9 cellular contexts compared by ENCODE assay signal in the genomic region with DNA sequence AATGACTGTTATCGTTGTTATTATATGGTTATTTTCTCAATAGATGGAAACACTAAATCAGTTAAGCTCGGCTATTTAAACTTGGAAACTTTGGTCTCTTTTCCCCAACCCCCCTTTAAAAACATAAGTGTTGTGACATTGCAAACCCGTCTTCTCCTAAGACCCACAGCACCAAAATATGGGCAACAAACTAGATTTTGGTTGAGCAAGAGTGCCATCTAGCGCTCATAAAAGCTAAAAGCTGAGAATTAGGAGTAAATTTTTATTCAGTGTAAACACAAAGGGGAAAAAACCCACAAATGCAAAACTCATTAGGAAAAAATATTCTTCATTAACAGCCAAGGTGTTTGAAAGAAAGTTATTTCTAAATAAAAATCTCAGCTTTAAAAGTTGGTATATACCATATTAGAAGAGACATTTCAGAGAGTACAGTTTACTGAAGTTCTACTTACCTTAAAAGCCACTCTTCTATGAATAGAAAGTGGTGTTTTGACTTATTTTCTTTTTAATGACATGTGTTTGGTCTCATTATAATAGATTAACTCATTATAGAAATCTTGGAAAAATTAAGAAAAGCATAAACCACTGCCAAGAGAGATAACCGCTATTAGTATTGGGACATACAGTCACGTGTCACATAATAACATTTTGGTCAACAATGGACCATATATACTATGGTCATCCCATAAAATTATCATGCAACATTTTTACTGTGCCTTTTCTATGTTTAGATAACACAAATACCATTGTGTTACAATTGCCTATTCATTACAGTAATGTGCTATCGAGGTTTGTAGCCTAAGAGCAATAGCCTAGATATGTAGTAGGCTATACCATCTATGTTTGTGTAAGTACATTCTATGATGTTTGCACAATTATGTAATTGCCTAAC. TPM values are rescaled to one million over a fixed set of nuclear protein-coding genes. Genes with fewer than 3 reads are reported as not detected.
DNase-seq lines count a peak whose midpoint lies in the region; TF ChIP-seq lines count a peak whose summit lies in the region.
"Had no signal": no experiment of that assay in that cellular context is flagged by ENCODE, and none has a peak within 500 bp of the region (broad histone marks: within the 10 kb centered on the region; RNA-seq: fewer than 3 reads in every experiment).

No MANE protein-coding gene starts in this region.

- no peak overlapping the region for H3K27ac ChIP-seq in CD4-positive, alpha-beta memory T cell (ENCODE audit: low read depth, low read length)
- no peak overlapping the region for H3K27ac ChIP-seq in H9 (ENCODE audit: insufficient read length, low read depth, low read length)
- H3K27ac ChIP-seq in neural progenitor cell: no peak overlapping the region

- H3K36me3 Mint-ChIP-seq in CD4-positive, alpha-beta memory T cell: no peaks in the 10 kb centered on the region
- no peaks in the 10 kb centered on the region for H3K36me3 Mint-ChIP-seq in H9 (ENCODE audit: insufficient read depth in 1 of 3, low read depth in 3 of 3)
- H3K36me3 Mint-ChIP-seq in activated CD4-positive, alpha-beta memory T cell treated with anti-CD3 and anti-CD28 coated beads, Interleukin-2, amount 10 ng/mL, durations not matched to agents 7 days and 5 days (ENCODE audit: low read depth): no peaks in the 10 kb centered on the region
- no peaks in the 10 kb centered on the region for H3K36me3 Mint-ChIP-seq in neural progenitor cell
- H3K36me3 Mint-ChIP-seq: IgD-negative memory B cell had no signal

- H3K9me3 ChIP-seq in CD4-positive, alpha-beta memory T cell (ENCODE audit: control insufficient read depth in 1 of 2, low read length in 2 of 2): no peaks in the 10 kb centered on the region
- H3K9me3 ChIP-seq in H9 (ENCODE audit: control insufficient read depth, low read depth, low read length) (no peaks in the 10 kb centered on the region), neural progenitor cell (ENCODE audit: low read depth) (no peaks in the 10 kb centered on the region)

- no peak overlapping the region for H4K8ac ChIP-seq in H9 (replicated peaks; ENCODE audit: insufficient read length, low read depth, low read length)

- H2BK5ac ChIP-seq in H9 (ENCODE audit: insufficient read length, low read length): no peak overlapping the region

- H4K91ac ChIP-seq in H9 (ENCODE audit: insufficient read length, low read depth, low read length): no peak overlapping the region

- H3K27ac Mint-ChIP-seq in CD4-positive, alpha-beta memory T cell: peak overlapping the region in 4 of 7 donors; percentile 1 to 72 (median 34)
- H3K27ac Mint-ChIP-seq in H9 (no peak overlapping the region), neural progenitor cell (no peak overlapping the region)
- no peak overlapping the region for H3K27ac Mint-ChIP-seq in activated CD4-positive, alpha-beta memory T cell treated with anti-CD3 and anti-CD28 coated beads, Interleukin-2, amount 10 ng/mL, durations not matched to agents 7 days and 5 days
- H3K27ac Mint-ChIP-seq: IgD-negative memory B cell had no signal

- peak; percentile 67 to 74 (median 71) for DNase-seq in CD4-positive, alpha-beta memory T cell
- no peak for DNase-seq in H9
- DNase-seq in NCI-H526 treated with DMSO at 0.1 percent for 48 hours (lab: John Stamatoyannopoulos, UW): peak; percentile 60
- DNase-seq in activated CD4-positive, alpha-beta memory T cell treated with anti-CD3 and anti-CD28 coated beads, Interleukin-2, amount 10 ng/mL, durations not matched to agents 7 days and 5 days: peak; percentile 47
- DNase-seq in fibroblast of mammary gland (ENCODE audit: low read depth): peak; percentile 83
- DNase-seq in neural progenitor cell (ENCODE audit: low spot score): peak; percentile 83
- no peak for DNase-seq in islet precursor cell
- DNase-seq in GM19238 (ENCODE audit: insufficient read length, low spot score): no peak

- H3K9ac ChIP-seq in H9 (ENCODE audit: extremely low read depth, insufficient read length, low read length) (no peak overlapping the region), neural progenitor cell (no peak overlapping the region)

- no peak overlapping the region for H2BK15ac ChIP-seq in H9 (ENCODE audit: low read depth, low read length)

- no peak overlapping the region for H2BK20ac ChIP-seq in H9 (ENCODE audit: low read depth, low read length, poor library complexity, severe bottlenecking)

- no peak overlapping the region for H3K23ac ChIP-seq in H9 (ENCODE audit: insufficient read length, low read depth, low read length)

- H3K4me1 ChIP-seq in CD4-positive, alpha-beta memory T cell (ENCODE audit: insufficient read depth, low read length): peaks cover 34% of the 10 kb centered on the region
- H3K4me1 ChIP-seq in H9 (ENCODE audit: insufficient read depth, low read length): no peaks in the 10 kb centered on the region
- H3K4me1 ChIP-seq in neural progenitor cell: no peaks in the 10 kb centered on the region

- no peak overlapping the region for H3K14ac ChIP-seq in H9 (ENCODE audit: insufficient read depth, low read length)

- no peaks in the 10 kb centered on the region for H3K36me3 ChIP-seq in CD4-positive, alpha-beta memory T cell (ENCODE audit: insufficient read depth, low read length)
- no peaks in the 10 kb centered on the region for H3K36me3 ChIP-seq in neural progenitor cell

- peaks cover 3% of the 10 kb centered on the region for H3F3A ChIP-seq in neural progenitor cell (ENCODE audit: low read depth)

- no peak overlapping the region for H3T11ph ChIP-seq in H9 (ENCODE audit: low read length)

- H3K27me3 ChIP-seq in CD4-positive, alpha-beta memory T cell (ENCODE audit: insufficient read depth, low read length): no peaks in the 10 kb centered on the region
- H3K27me3 ChIP-seq in H9 (ENCODE audit: insufficient read depth, low read length) (no peaks in the 10 kb centered on the region), neural progenitor cell (no peaks in the 10 kb centered on the region)

- no peaks in the 10 kb centered on the region for H3K9me3 Mint-ChIP-seq in CD4-positive, alpha-beta memory T cell
- H3K9me3 Mint-ChIP-seq in H9 (no peaks in the 10 kb centered on the region), neural progenitor cell (no peaks in the 10 kb centered on the region)
- no peaks in the 10 kb centered on the region for H3K9me3 Mint-ChIP-seq in activated CD4-positive, alpha-beta memory T cell treated with anti-CD3 and anti-CD28 coated beads, Interleukin-2, amount 10 ng/mL, durations not matched to agents 7 days and 5 days
- H3K9me3 Mint-ChIP-seq: IgD-negative memory B cell had no signal

- H3K18ac ChIP-seq in H9 (ENCODE audit: insufficient read length, low read depth, low read length): no peak overlapping the region

- no peaks in the 10 kb centered on the region for H3K27me3 Mint-ChIP-seq in CD4-positive, alpha-beta memory T cell
- no peaks in the 10 kb centered on the region for H3K27me3 Mint-ChIP-seq in H9 (ENCODE audit: low read depth)
- no peaks in the 10 kb centered on the region for H3K27me3 Mint-ChIP-seq in activated CD4-positive, alpha-beta memory T cell treated with anti-CD3 and anti-CD28 coated beads, Interleukin-2, amount 10 ng/mL, durations not matched to agents 7 days and 5 days
- no peaks in the 10 kb centered on the region for H3K27me3 Mint-ChIP-seq in neural progenitor cell (ENCODE audit: insufficient read depth, low read depth)
- H3K27me3 Mint-ChIP-seq: IgD-negative memory B cell had no signal

- intact Hi-C loops in CD4-positive, alpha-beta memory T cell (cut with micrococcal nuclease): loop anchor here (1.0 to 10.0 kb wide), 8 partner anchors 64 to 531 kb away; no protein-coding TSS in a partner anchor

- H3K56ac ChIP-seq in H9 (ENCODE audit: insufficient read length, low read depth, low read length): no peak overlapping the region

- no peak overlapping the region for H2AK5ac ChIP-seq in H9 (ENCODE audit: insufficient read length, low read length)

- H2AFZ ChIP-seq in H9 (ENCODE audit: low read length): no peak overlapping the region
- H2AFZ ChIP-seq in neural progenitor cell (replicated peaks): no peak overlapping the region

- peak overlapping the region in 6 of 8 donors; percentile 20 to 71 (median 51) for H3K4me3 Mint-ChIP-seq in CD4-positive, alpha-beta memory T cell
- H3K4me3 Mint-ChIP-seq in H9 (no peak overlapping the region), neural progenitor cell (no peak overlapping the region)
- H3K4me3 Mint-ChIP-seq in activated CD4-positive, alpha-beta memory T cell treated with anti-CD3 and anti-CD28 coated beads, Interleukin-2, amount 10 ng/mL, durations not matched to agents 7 days and 5 days: no peak overlapping the region
- H3K4me3 Mint-ChIP-seq: IgD-negative memory B cell had no signal

- H3K4me2 ChIP-seq in H9 (ENCODE audit: insufficient read depth, insufficient read length, low read length): no peak overlapping the region
- H3K4me2 ChIP-seq in neural progenitor cell: no peak overlapping the region

- H4K5ac ChIP-seq in H9 (ENCODE audit: insufficient read length, low read depth, low read length): no peak overlapping the region

- H3K79me1 ChIP-seq in H9 (ENCODE audit: insufficient read depth, low read depth, low read length, poor library complexity, severe bottlenecking): no peaks in the 10 kb centered on the region

- POLR2A ChIA-PET in CD4-positive, alpha-beta memory T cell (lab: Charles Lee; ENCODE audit: partially characterized antibody): interaction anchor here (0.9 to 5.4 kb wide), 10 partner anchors 10 to 532 kb away, joined by 3 to 58 read pairs (median 16); a partner anchor contains a TSS
- POLR2A ChIA-PET in activated CD4-positive, alpha-beta memory T cell treated with anti-CD3 and anti-CD28 coated beads, Interleukin-2, amount 10 ng/mL, durations not matched to agents 7 days and 5 days (lab: Charles Lee): interaction anchor here (1.1 to 3.6 kb wide), 9 partner anchors 18 to 531 kb away, joined by 3 to 22 read pairs (median 5); a partner anchor contains a TSS

- TF ChIP-seq CTCF in H9 (conservative IDR thresholded peaks at IDR 0.05): peak; percentile 82
- peak; percentile 66 for TF ChIP-seq CTCF in fibroblast of mammary gland (conservative IDR thresholded peaks at IDR 0.05; ENCODE audit: control insufficient read depth, insufficient read depth, low read depth, low read length)
- peak; percentile 80 for TF ChIP-seq CTCF in neural progenitor cell (IDR thresholded peaks at IDR 0.05)

- no peak overlapping the region for H2BK120ac ChIP-seq in H9 (ENCODE audit: low read depth, low read length, poor library complexity, severe bottlenecking)

- WGBS in H9 (ENCODE audit: extremely low coverage, insufficient read length, low lambda C conversion rate): no CpG with 5 or more reads among the region's 7 CpGs

- CTCF ChIA-PET in CD4-positive, alpha-beta memory T cell (lab: Charles Lee; ENCODE audit: partially characterized antibody): interaction anchor here (0.7 to 9.0 kb wide), 45 partner anchors 10 to 554 kb away, joined by 3 to 219 read pairs (median 6); a partner anchor contains a TSS
- CTCF ChIA-PET in activated CD4-positive, alpha-beta memory T cell treated with anti-CD3 and anti-CD28 coated beads, Interleukin-2, amount 10 ng/mL, durations not matched to agents 7 days and 5 days (lab: Charles Lee): interaction anchor here (0.7 to 5.0 kb wide), 36 partner anchors 11 to 898 kb away, joined by 3 to 70 read pairs (median 4); a partner anchor contains a TSS

- no peaks in the 10 kb centered on the region for H3K23me2 ChIP-seq in H9 (ENCODE audit: insufficient read length, low read depth, low read length, poor library complexity, severe bottlenecking)

- H2BK12ac ChIP-seq in H9 (ENCODE audit: insufficient read length, low read depth, low read length): no peak overlapping the region

- H3K4me1 Mint-ChIP-seq in CD4-positive, alpha-beta memory T cell: peaks cover 24 to 39% (median 34%) of the 10 kb centered on the region in 4 donors
- H3K4me1 Mint-ChIP-seq in H9: peaks cover 4% of the 10 kb centered on the region in 2 experiments
- H3K4me1 Mint-ChIP-seq in activated CD4-positive, alpha-beta memory T cell treated with anti-CD3 and anti-CD28 coated beads, Interleukin-2, amount 10 ng/mL, durations not matched to agents 7 days and 5 days: peaks cover 21% of the 10 kb centered on the region
- H3K4me1 Mint-ChIP-seq in neural progenitor cell: no peaks in the 10 kb centered on the region

- no peaks in the 10 kb centered on the region for H3K79me2 ChIP-seq in H9 (ENCODE audit: insufficient read depth, low read length)
- H3K79me2 ChIP-seq in neural progenitor cell (ENCODE audit: low read depth): no peaks in the 10 kb centered on the region

- no peaks in the 10 kb centered on the region for H4K20me1 ChIP-seq in H9 (ENCODE audit: control insufficient read depth, insufficient read depth, insufficient read length)
- H4K20me1 ChIP-seq in neural progenitor cell (ENCODE audit: low read depth): no peaks in the 10 kb centered on the region

- H3K4ac ChIP-seq in H9 (ENCODE audit: low read depth, low read length): no peak overlapping the region

- H3K4me3 ChIP-seq in CD4-positive, alpha-beta memory T cell (ENCODE audit: low read length in 2 of 2): no peak overlapping the region
- H3K4me3 ChIP-seq in fibroblast of mammary gland (ENCODE audit: control insufficient read depth, low read depth, low read length) (no peak overlapping the region), neural progenitor cell (no peak overlapping the region)

RNA-seq across cellular contexts. Expression of a gene that starts 21.1 kb away (rescaled TPM):
- 10 to 100 TPM; 45.7 to 47.3 TPM for total RNA-seq in CD4-positive, alpha-beta memory T cell
- polyA plus RNA-seq in CD4-positive, alpha-beta memory T cell: 10 to 100 TPM; 37.0 to 51.7 TPM
- 16.6 and 17.5 TPM in 2 replicates for total RNA-seq in H9 (2021)
- total RNA-seq in activated CD4-positive, alpha-beta memory T cell treated with anti-CD3 and anti-CD28 coated beads, Interleukin-2, amount 10 ng/mL, durations not matched to agents 7 days and 5 days: 10 to 100 TPM; 22.9 to 23.0 TPM
- total RNA-seq in neural progenitor cell (ENCODE audit: low replicate concordance): 31.4 and 40.8 TPM in 2 replicates

RNA-seq across cellular contexts. Expression of a gene that starts 21.7 kb away (rescaled TPM):
- total RNA-seq in CD4-positive, alpha-beta memory T cell: 1 to 10 TPM; 5.7 to 9.2 TPM
- polyA plus RNA-seq in CD4-positive, alpha-beta memory T cell: 1 to 10 TPM; 6.3 to 7.4 TPM
- total RNA-seq in H9 (2021) (8.3 and 8.4 TPM in 2 replicates), neural progenitor cell (ENCODE audit: low replicate concordance) (34.6 and 68.0 TPM in 2 replicates)
- 10 to 100 TPM; 21.6 to 23.3 TPM for total RNA-seq in activated CD4-positive, alpha-beta memory T cell treated with anti-CD3 and anti-CD28 coated beads, Interleukin-2, amount 10 ng/mL, durations not matched to agents 7 days and 5 days

Comparison
In these comparisons a context has a peak if more than half of its experiments do, and no peak if none do; other contexts are left out.
1. DNase-seq: peak in CD4-positive, alpha-beta memory T cell (5 of 5), NCI-H526 treated with DMSO at 0.1 percent for 48 hours (single experiment), activated CD4-positive, alpha-beta memory T cell treated with anti-CD3 and anti-CD28 coated beads, Interleukin-2, amount 10 ng/mL, durations not matched to agents 7 days and 5 days (single experiment), fibroblast of mammary gland (single experiment) and neural progenitor cell (single experiment); none in H9 (single experiment), islet precursor cell (single experiment) and GM19238 (single experiment).
2. H3K27ac Mint-ChIP-seq: peak in CD4-positive, alpha-beta memory T cell (4 of 7); none in H9 (0 of 3), activated CD4-positive, alpha-beta memory T cell treated with anti-CD3 and anti-CD28 coated beads, Interleukin-2, amount 10 ng/mL, durations not matched to agents 7 days and 5 days (single experiment) and neural progenitor cell (single experiment).
3. H3K4me3 Mint-ChIP-seq: peak in CD4-positive, alpha-beta memory T cell (6 of 8); none in H9 (0 of 2), activated CD4-positive, alpha-beta memory T cell treated with anti-CD3 and anti-CD28 coated beads, Interleukin-2, amount 10 ng/mL, durations not matched to agents 7 days and 5 days (single experiment) and neural progenitor cell (single experiment).
4. Peak in every context shown above with its lines, with median percentiles within 50 percentile points of each other: CTCF ChIP-seq.